8 cellular contexts compared by ENCODE assay signal in genomic region chr13:20525144-20525600, GRCh38. TPM values are rescaled to one million over a fixed set of nuclear protein-coding genes. Genes with fewer than 3 reads are reported as not detected.
A peak's percentile ranks its signal among the peaks of the same experiment; 100 is the strongest.
DNase-seq lines count a peak whose midpoint lies in the region; ATAC-seq and TF ChIP-seq lines count a peak whose summit lies in the region.

No MANE protein-coding gene starts in this region.

- peak overlapping the region; percentile 75 for H3K27ac ChIP-seq in CD8-positive, alpha-beta T cell (ENCODE audit: low read depth, low read length)
- H3K27ac ChIP-seq in left ventricle myocardium inferior (replicated peaks) (peak overlapping the region; percentile 88), parathyroid adenoma (no peak overlapping the region)

- H3K9ac ChIP-seq in Loucy (ENCODE audit: low read depth, low read length, poor library complexity, severe bottlenecking) (peak overlapping the region; percentile 77), parathyroid adenoma (no peak overlapping the region)

- peak overlapping the region; percentile 81 for H3K4me3 ChIP-seq in CD8-positive, alpha-beta T cell (ENCODE audit: low read depth, low read length)
- H3K4me3 ChIP-seq in Loucy (ENCODE audit: low read length, poor library complexity, severe bottlenecking) (peak overlapping the region; percentile 76), left ventricle myocardium inferior (peak overlapping the region; percentile 84), parathyroid adenoma (ENCODE audit: low read depth, low read length) (peak overlapping the region; percentile 63)

- POLR2A ChIA-PET in CD8-positive, alpha-beta T cell (lab: Charles Lee), result interaction anchor here (1.6 to 2.2 kb wide), 2 partner anchors 41 to 43 kb away, joined by 6 to 7 read pairs; partner anchors contain the start of gene IFT88

- H3K9me3 ChIP-seq in CD8-positive, alpha-beta T cell (ENCODE audit: low read length), result no peaks in the 10 kb centered on the region
- H3K9me3 ChIP-seq in Loucy (ENCODE audit: insufficient read depth, low read depth, low read length) (no peaks in the 10 kb centered on the region), left ventricle myocardium inferior (replicated peaks) (no peaks in the 10 kb centered on the region), parathyroid adenoma (ENCODE audit: control insufficient read depth, low read length) (no peaks in the 10 kb centered on the region)

- H3K4me1 Mint-ChIP-seq in CD8-positive, alpha-beta T cell (ENCODE audit: low read depth), result peaks cover 22% of the 10 kb centered on the region
- peaks cover 32% of the 10 kb centered on the region for H3K4me1 Mint-ChIP-seq in activated naive CD8-positive, alpha-beta T cell treated with anti-CD3 and anti-CD28 coated beads, Interleukin-2, amount 50 U/mL, for 24 hours

- no peaks in the 10 kb centered on the region for H3K9me2 ChIP-seq in Loucy (replicated peaks; ENCODE audit: low read depth, low read length)

- intact Hi-C loops in CD8-positive, alpha-beta T cell (cut with DNase I, micrococcal nuclease), result loop anchor here (1.0 to 10.0 kb wide), 8 partner anchors 42 to 772 kb away; partner anchors contain the start of genes IFT88 (in 2 of the 2), EEF1AKMT1 (in 1 of the 2) and ZMYM5 (in 1 of the 2)
- intact Hi-C loops in left ventricle myocardium inferior (cut with micrococcal nuclease), result no loop called here

- H3K4me2 ChIP-seq in Loucy (ENCODE audit: low read depth, low read length, poor library complexity, severe bottlenecking) (peak overlapping the region; percentile 88), parathyroid adenoma (ENCODE audit: low read length) (peak overlapping the region; percentile 97)

- peaks cover 17% of the 10 kb centered on the region for H3K4me1 ChIP-seq in CD8-positive, alpha-beta T cell (ENCODE audit: insufficient read depth, low read length)
- H3K4me1 ChIP-seq in Loucy (ENCODE audit: insufficient read depth, low read length, poor library complexity, severe bottlenecking) (peaks cover 14% of the 10 kb centered on the region), left ventricle myocardium inferior (peaks cover 27% of the 10 kb centered on the region), parathyroid adenoma (no peaks in the 10 kb centered on the region)

- TF ChIP-seq CTCF in CD8-positive, alpha-beta T cell (IDR thresholded peaks at IDR 0.05), result no peak
- no peak for TF ChIP-seq CTCF in Loucy (conservative IDR thresholded peaks at IDR 0.05; ENCODE audit: low read length)
- TF ChIP-seq CTCF in left ventricle myocardium inferior (IDR thresholded peaks at IDR 0.05; ENCODE audit: borderline replicate concordance), result no peak
- TF ChIP-seq CTCF in parathyroid adenoma (IDR thresholded peaks at IDR 0.05), result no peak

- H3K27me3 Mint-ChIP-seq in CD8-positive, alpha-beta T cell (ENCODE audit: low read depth), result peaks cover under 1% of the 10 kb centered on the region
- H3K27me3 Mint-ChIP-seq in activated naive CD8-positive, alpha-beta T cell treated with anti-CD3 and anti-CD28 coated beads, Interleukin-2, amount 50 U/mL, for 24 hours, result no peaks in the 10 kb centered on the region

- peak overlapping the region; percentile 85 for H3K4me3 Mint-ChIP-seq in CD8-positive, alpha-beta T cell
- peak overlapping the region; percentile 84 for H3K4me3 Mint-ChIP-seq in activated naive CD8-positive, alpha-beta T cell treated with anti-CD3 and anti-CD28 coated beads, Interleukin-2, amount 50 U/mL, for 24 hours

- H3K27me3 ChIP-seq in CD8-positive, alpha-beta T cell (ENCODE audit: insufficient read depth, low read length), result no peaks in the 10 kb centered on the region
- H3K27me3 ChIP-seq in Loucy (ENCODE audit: insufficient read depth, low read length, poor library complexity, severe bottlenecking) (no peaks in the 10 kb centered on the region), left ventricle myocardium inferior (ENCODE audit: low read depth) (no peaks in the 10 kb centered on the region), parathyroid adenoma (ENCODE audit: control insufficient read depth, insufficient read depth, low read length) (no peaks in the 10 kb centered on the region)

- H3F3A ChIP-seq in Loucy (ENCODE audit: low read depth), result no peaks in the 10 kb centered on the region

- peak in 3 of 7 experiments; percentile 6 to 24 (median 21) for DNase-seq in CD8-positive, alpha-beta T cell
- DNase-seq in activated naive CD8-positive, alpha-beta T cell treated with anti-CD3 and anti-CD28 coated beads, Interleukin-2, amount 50 U/mL, for 24 hours, result peak; percentile 29
- DNase-seq in left ventricle myocardium inferior, result peak; percentile 46
- no peak for DNase-seq in NCI-H2081 treated with DMSO at 0.1 percent for 48 hours (lab: John Stamatoyannopoulos, UW)

- H3K79me2 ChIP-seq in Loucy (ENCODE audit: insufficient read depth, low read length) (0 out of 2 replicates have a peak, but pooled peaks cover 4% of the 10 kb centered on the region), parathyroid adenoma (no peaks in the 10 kb centered on the region)

- no peaks in the 10 kb centered on the region for H3K36me3 ChIP-seq in CD8-positive, alpha-beta T cell (ENCODE audit: insufficient read depth, low read length)
- H3K36me3 ChIP-seq in Loucy (ENCODE audit: insufficient read depth, low read length) (no peaks in the 10 kb centered on the region), left ventricle myocardium inferior (no peaks in the 10 kb centered on the region), parathyroid adenoma (ENCODE audit: control insufficient read depth, insufficient read depth, low read length) (no peaks in the 10 kb centered on the region)

- H2AFZ ChIP-seq in Loucy (ENCODE audit: low read length) (peak overlapping the region; percentile 98), parathyroid adenoma (peak overlapping the region; percentile 81)

- ATAC-seq in CD8-positive, alpha-beta T cell, result no peak
- ATAC-seq in GM21447 (IDR thresholded peaks at IDR 0.05; ENCODE audit: unreplicated experiment) (peak; percentile 9), HG03469 (IDR thresholded peaks at IDR 0.05; ENCODE audit: unreplicated experiment) (no peak)
- ATAC-seq in activated naive CD8-positive, alpha-beta T cell treated with anti-CD3 and anti-CD28 coated beads, Interleukin-2, amount 50 U/mL, for 24 hours, result peak; percentile 13

- H4K20me1 ChIP-seq in Loucy (ENCODE audit: insufficient read depth, low read length, poor library complexity, severe bottlenecking), result no peaks in the 10 kb centered on the region

- H3K27ac Mint-ChIP-seq in CD8-positive, alpha-beta T cell, result peak overlapping the region; percentile 83
- H3K27ac Mint-ChIP-seq in activated naive CD8-positive, alpha-beta T cell treated with anti-CD3 and anti-CD28 coated beads, Interleukin-2, amount 50 U/mL, for 24 hours, result no peak overlapping the region

- no peaks in the 10 kb centered on the region for H3K36me3 Mint-ChIP-seq in CD8-positive, alpha-beta T cell
- no peaks in the 10 kb centered on the region for H3K36me3 Mint-ChIP-seq in activated naive CD8-positive, alpha-beta T cell treated with anti-CD3 and anti-CD28 coated beads, Interleukin-2, amount 50 U/mL, for 24 hours (ENCODE audit: low read depth)

- CTCF ChIA-PET in CD8-positive, alpha-beta T cell (lab: Charles Lee), result interaction anchor here (0.9 to 1.2 kb wide), 2 partner anchors 32 to 113 kb away, joined by 3 to 4 read pairs; no protein-coding TSS in a partner anchor

- no peaks in the 10 kb centered on the region for H3K9me3 Mint-ChIP-seq in CD8-positive, alpha-beta T cell
- H3K9me3 Mint-ChIP-seq in activated naive CD8-positive, alpha-beta T cell treated with anti-CD3 and anti-CD28 coated beads, Interleukin-2, amount 50 U/mL, for 24 hours, result no peaks in the 10 kb centered on the region

RNA-seq across cellular contexts. Expression of gene CRYL1, which starts 0.5 kb away (rescaled TPM):
- 1 to 10 TPM; 8.0 to 8.5 TPM for total RNA-seq in CD8-positive, alpha-beta T cell
- total RNA-seq in left ventricle myocardium inferior, result 20.5 TPM

RNA-seq across cellular contexts. Expression of gene IFT88, which starts 41.8 kb away (rescaled TPM):
- 1 to 10 TPM; 7.5 to 8.2 TPM for total RNA-seq in CD8-positive, alpha-beta T cell
- total RNA-seq in left ventricle myocardium inferior, result 8.1 TPM

Comparison
In these comparisons a context has a peak if more than half of its experiments do, and no peak if none do; other contexts are left out.
1. ATAC-seq: peak in GM21447 (single experiment) and activated naive CD8-positive, alpha-beta T cell treated with anti-CD3 and anti-CD28 coated beads, Interleukin-2, amount 50 U/mL, for 24 hours (single experiment); none in CD8-positive, alpha-beta T cell (single experiment) and HG03469 (single experiment).
2. Peak in every context shown above with its lines, with median percentiles within 50 percentile points of each other: H3K4me3 ChIP-seq.